12 cellular contexts compared by ENCODE assay signal in genomic region chr12:123264642-123265041, GRCh38. TPM values are rescaled to one million over a fixed set of nuclear protein-coding genes. Genes with fewer than 3 reads are reported as not detected.
DNase-seq lines count a peak whose midpoint lies in the region; ATAC-seq, FAIRE-seq and TF ChIP-seq lines count a peak whose summit lies in the region.
"Had no signal": no experiment of that assay in that cellular context is flagged by ENCODE, and none has a peak within 500 bp of the region (broad histone marks: within the 10 kb centered on the region; RNA-seq: fewer than 3 reads in every experiment).

No MANE protein-coding gene starts in this region.

- H3K9ac ChIP-seq in OCI-LY1 (ENCODE audit: low read length): no peak overlapping the region

- H3K36me3 ChIP-seq in cardiac muscle cell (peaks cover 30% of the 10 kb centered on the region), OCI-LY1 (ENCODE audit: insufficient read depth, low read length) (peaks cover 45% of the 10 kb centered on the region), upper lobe of right lung (peaks cover 45% of the 10 kb centered on the region), pancreas (peaks cover 0 to 10% (median 0%) of the 10 kb centered on the region in 3 donors), MG63 (peaks cover 20% of the 10 kb centered on the region)

- peak; percentile 21 for TF ChIP-seq CTCF in cardiac muscle cell (IDR thresholded peaks at IDR 0.05; ENCODE audit: low read depth, low read length)
- TF ChIP-seq CTCF in OCI-LY1 (IDR thresholded peaks at IDR 0.05; ENCODE audit: low read length): peak; percentile 49; the same call in 1 of the 2 replicates
- TF ChIP-seq CTCF in foreskin fibroblast (IDR thresholded peaks at IDR 0.05; ENCODE audit: low read depth, low read length): peak; percentile 10
- no peak for TF ChIP-seq CTCF in upper lobe of right lung (IDR thresholded peaks at IDR 0.05)
- TF ChIP-seq CTCF in pancreas (IDR thresholded peaks at IDR 0.05): no peak

- intact Hi-C loops in right cardiac atrium (cut with DNase I): no loop called here
- intact Hi-C loops in upper lobe of right lung (cut with DNase I): no loop called here
- intact Hi-C loops in pancreas (cut with DNase I): no loop called here

- no peak overlapping the region for H2AFZ ChIP-seq in OCI-LY1 (ENCODE audit: low read length)

- H3K27ac ChIP-seq in cardiac muscle cell (peak overlapping the region; percentile 23), right cardiac atrium (ENCODE audit: low read length) (no peak overlapping the region), OCI-LY1 (ENCODE audit: low read depth, low read length, poor library complexity, severe bottlenecking) (no peak overlapping the region), upper lobe of right lung (no peak overlapping the region), pancreas (no peak overlapping the region)
- H3K27ac ChIP-seq: body of pancreas, heart right ventricle had no signal

- H3K4me1 ChIP-seq in cardiac muscle cell (ENCODE audit: low read depth) (no peaks in the 10 kb centered on the region), right cardiac atrium (ENCODE audit: control insufficient read depth, insufficient read depth, low read length) (no peaks in the 10 kb centered on the region), OCI-LY1 (ENCODE audit: insufficient read depth, low read length, severe bottlenecking) (peaks cover 8% of the 10 kb centered on the region), upper lobe of right lung (peaks cover 20% of the 10 kb centered on the region), pancreas (no peaks in the 10 kb centered on the region)

- 51% methylated on average over 7 of the region's 7 CpGs for WGBS in right cardiac atrium
- WGBS in pancreas, 2 donors: 57 to 58% methylated on average over 7 of the region's 7 CpGs

- H4K20me1 ChIP-seq in OCI-LY1 (ENCODE audit: insufficient read depth, low read length): no peaks in the 10 kb centered on the region

- 0 out of 2 replicates have a peak, but pooled peaks cover 3% of the 10 kb centered on the region for H3K79me2 ChIP-seq in OCI-LY1 (ENCODE audit: insufficient read depth, low read length)

- ATAC-seq in right cardiac atrium (no peak), upper lobe of right lung (peak; percentile 14), pancreas (no peak), HG02840 (IDR thresholded peaks at IDR 0.05; ENCODE audit: low FRiP score, unreplicated experiment) (no peak)
- ATAC-seq: body of pancreas, heart right ventricle had no signal

- H3K4me3 ChIP-seq in cardiac muscle cell (no peak overlapping the region), right cardiac atrium (ENCODE audit: low read length) (no peak overlapping the region), OCI-LY1 (ENCODE audit: low read depth, low read length, poor library complexity, severe bottlenecking) (no peak overlapping the region), foreskin fibroblast (ENCODE audit: low read depth in 1 of 2, low read length in 2 of 2) (no peak overlapping the region), upper lobe of right lung (no peak overlapping the region), pancreas (no peak overlapping the region), MG63 (no peak overlapping the region)
- H3K4me3 ChIP-seq: body of pancreas, heart right ventricle had no signal

- DNase-seq in cardiac muscle cell (ENCODE audit: low read depth in 1 of 2, low spot score in 1 of 2): peak in 1 of 2 donors; percentile 52
- DNase-seq in right cardiac atrium: no peak
- DNase-seq in foreskin fibroblast: no peak
- no peak for DNase-seq in upper lobe of right lung
- no peak for DNase-seq in pancreas
- DNase-seq in MG63: no peak
- DNase-seq: activated CD4-positive, alpha-beta T cell treated with anti-CD3 and anti-CD28 coated beads, Interleukin-2, amount 10 ng/mL, durations not matched to agents 24 days and 14 days; body of pancreas; heart right ventricle; NCI-H748 treated with DMSO at 0.1 percent for 48 hours had no signal

- FAIRE-seq in pancreas (lab: Jason Lieb, UNC): no peak

- H3K27me3 ChIP-seq in cardiac muscle cell (no peaks in the 10 kb centered on the region), right cardiac atrium (ENCODE audit: control insufficient read depth, insufficient read depth) (no peaks in the 10 kb centered on the region), OCI-LY1 (ENCODE audit: insufficient read depth, low read length) (no peaks in the 10 kb centered on the region), upper lobe of right lung (no peaks in the 10 kb centered on the region), pancreas (no peaks in the 10 kb centered on the region), MG63 (no peaks in the 10 kb centered on the region)
- H3K27me3 ChIP-seq: body of pancreas, heart right ventricle had no signal

- no peaks in the 10 kb centered on the region for H3K9me2 ChIP-seq in OCI-LY1 (ENCODE audit: low read depth, low read length)

- H3K4me2 ChIP-seq in OCI-LY1 (ENCODE audit: low read length): no peak overlapping the region

- H3K9me3 ChIP-seq in cardiac muscle cell (ENCODE audit: low read depth): no peaks in the 10 kb centered on the region
- no peaks in the 10 kb centered on the region for H3K9me3 ChIP-seq in right cardiac atrium (ENCODE audit: control insufficient read depth, low read length)
- H3K9me3 ChIP-seq in OCI-LY1 (ENCODE audit: low read length): no peaks in the 10 kb centered on the region
- H3K9me3 ChIP-seq in upper lobe of right lung: no peaks in the 10 kb centered on the region
- no peaks in the 10 kb centered on the region for H3K9me3 ChIP-seq in pancreas
- no peaks in the 10 kb centered on the region for H3K9me3 ChIP-seq in MG63
- H3K9me3 ChIP-seq: body of pancreas, heart right ventricle had no signal

- H3F3A ChIP-seq in OCI-LY1 (ENCODE audit: insufficient read depth, low read length): no peaks in the 10 kb centered on the region

RNA-seq across cellular contexts. Expression of gene CDK2AP1, which starts 7.0 kb away (rescaled TPM):
- 48.0 and 60.7 TPM in 2 replicates for total RNA-seq in cardiac muscle cell
- 101 and 122 TPM in 2 replicates for polyA plus RNA-seq in cardiac muscle cell
- 10 to 100 TPM; 76.1 to 95.2 (median 88.9) TPM for total RNA-seq in right cardiac atrium
- 164 TPM for polyA plus RNA-seq in right cardiac atrium
- 89.9 TPM for total RNA-seq in upper lobe of right lung
- 10 to 100 TPM; 17.3 to 50.0 (median 23.9) TPM for total RNA-seq in pancreas
- polyA plus RNA-seq in pancreas: 10 to 100 TPM; 65.0 to 84.0 TPM
- 145 and 192 TPM in 2 replicates for total RNA-seq in MG63 (2014; rRNA removed; shearing (Covaris generic); ENCODE audit: low replicate concordance)

RNA-seq across cellular contexts. Expression of gene MTRFR, which starts 31.4 kb away (rescaled TPM):
- total RNA-seq in cardiac muscle cell: 15.0 and 25.8 TPM in 2 replicates
- polyA plus RNA-seq in cardiac muscle cell: 31.9 and 40.8 TPM in 2 replicates
- 10 to 100 TPM in 3 of 4 donors, 1 to 10 TPM in 1; 9.5 to 12.5 (median 10.7) TPM for total RNA-seq in right cardiac atrium
- polyA plus RNA-seq in right cardiac atrium: 14.1 TPM
- 13.3 TPM for total RNA-seq in upper lobe of right lung
- 1 to 10 TPM; 2.9 to 7.5 (median 4.1) TPM for total RNA-seq in pancreas
- 1 to 10 TPM; 6.9 to 8.4 TPM for polyA plus RNA-seq in pancreas
- 17.6 and 27.1 TPM in 2 replicates for total RNA-seq in MG63 (2014; rRNA removed; shearing (Covaris generic); ENCODE audit: low replicate concordance)

RNA-seq across cellular contexts. Expression of gene MPHOSPH9, which starts 31.7 kb away (rescaled TPM):
- total RNA-seq in cardiac muscle cell (47.8 and 90.9 TPM in 2 replicates), right cardiac atrium (10 to 100 TPM; 14.8 to 27.4 (median 22.5) TPM), upper lobe of right lung (20.3 TPM), pancreas (10 to 100 TPM in 3 of 6 donors, 1 to 10 TPM in 3; 4.8 to 13.4 (median 9.5) TPM)
- polyA plus RNA-seq in cardiac muscle cell (18.1 and 42.8 TPM in 2 replicates), right cardiac atrium (8.0 TPM), pancreas (1 to 10 TPM; 3.3 to 5.7 TPM)
- 16.0 and 20.7 TPM in 2 replicates for total RNA-seq in MG63 (2014; rRNA removed; shearing (Covaris generic); ENCODE audit: low replicate concordance)

Comparison
In these comparisons a context has a peak if more than half of its experiments do, and no peak if none do; other contexts are left out.
1. CTCF ChIP-seq: peak in cardiac muscle cell (single experiment), OCI-LY1 (single experiment) and foreskin fibroblast (single experiment); none in upper lobe of right lung (single experiment) and pancreas (0 of 4).